8 cellular contexts compared by ENCODE assay signal in genomic region chr12:53219956-53220856, GRCh38. TPM values are rescaled to one million over a fixed set of nuclear protein-coding genes. Genes with fewer than 3 reads are reported as not detected.
DNase-seq lines count a peak whose midpoint lies in the region; ATAC-seq, FAIRE-seq and TF ChIP-seq lines count a peak whose summit lies in the region.

No MANE protein-coding gene starts in this region.

- H4K91ac ChIP-seq in neuronal stem cell (ENCODE audit: low read depth, low read length, poor library complexity): no peak overlapping the region

- H3K4me3 ChIP-seq in AG04449 (ENCODE audit: low read depth, low read length) (peak overlapping the region; percentile 95), neuronal stem cell (ENCODE audit: low read length in 2 of 2) (peak overlapping the region; percentile 44 to 75), thymus (ENCODE audit: low read length) (peak overlapping the region; percentile 70)

- H3K4ac ChIP-seq in neuronal stem cell (ENCODE audit: low read length): no peak overlapping the region

- POLR2A ChIA-PET in AG04449 (lab: Yijun Ruan, JAX): interaction anchor here (0.6 to 2.4 kb wide), 9 partner anchors 9 to 221 kb away, joined by 3 to 11 read pairs (median 4); partner anchors contain the start of genes CSAD, PFDN5 and ZNF740

- peaks cover 49% of the 10 kb centered on the region for H3K4me1 ChIP-seq in foreskin keratinocyte
- H3K4me1 ChIP-seq in neuronal stem cell (ENCODE audit: control insufficient read depth in 2 of 2, insufficient read depth in 1 of 2, low read depth in 1 of 2, low read length in 2 of 2): peaks cover 51 to 52% of the 10 kb centered on the region in 2 donors
- peaks cover 14% of the 10 kb centered on the region for H3K4me1 ChIP-seq in thymus (ENCODE audit: control insufficient read depth, insufficient read depth, low read length)

- no peak overlapping the region for H2BK12ac ChIP-seq in neuronal stem cell (ENCODE audit: low read length)

- peak overlapping the region; percentile 89 for H3K23ac ChIP-seq in neuronal stem cell (ENCODE audit: low read depth, low read length, poor library complexity)

- H3K27me3 ChIP-seq in foreskin keratinocyte (no peaks in the 10 kb centered on the region), neuronal stem cell (ENCODE audit: control insufficient read depth in 3 of 3, insufficient read depth in 3 of 3, low read depth in 1 of 3, low read length in 3 of 3) (peaks cover 4 to 39% (median 21%) of the 10 kb centered on the region in 3 experiments), thymus (ENCODE audit: control insufficient read depth, insufficient read depth) (peaks cover 13% of the 10 kb centered on the region)

- H2BK5ac ChIP-seq in neuronal stem cell (ENCODE audit: low read length): no peak overlapping the region

- H3K9me3 ChIP-seq in neuronal stem cell (replicated peaks in 1 of 2; ENCODE audit: control insufficient read depth in 2 of 2, insufficient read depth in 1 of 2, low read depth in 1 of 2, low read length in 2 of 2) (no peaks in the 10 kb centered on the region), thymus (ENCODE audit: control insufficient read depth) (no peaks in the 10 kb centered on the region)

- H3K14ac ChIP-seq in neuronal stem cell (ENCODE audit: low read length): no peak overlapping the region

- no peaks in the 10 kb centered on the region for H3K36me3 ChIP-seq in neuronal stem cell (replicated peaks in 1 of 2; ENCODE audit: control insufficient read depth in 2 of 2, insufficient read depth in 2 of 2, low read length in 2 of 2)
- H3K36me3 ChIP-seq in thymus (ENCODE audit: control insufficient read depth, insufficient read depth): no peaks in the 10 kb centered on the region

- H3K27ac ChIP-seq in foreskin keratinocyte (no peak overlapping the region), neuronal stem cell (replicated peaks; ENCODE audit: low read length) (peak overlapping the region; percentile 27), thymus (ENCODE audit: low read depth) (peak overlapping the region; percentile 98)

- H2AK5ac ChIP-seq in neuronal stem cell (ENCODE audit: low read depth, low read length): peak overlapping the region; percentile 41

- no CpG with 5 or more reads among the region's 57 CpGs for WGBS in neuronal stem cell (ENCODE audit: extremely low coverage in 2 of 2, insufficient read length in 2 of 2, insufficient replicate concordance in 1 of 2), 2 donors
- under 1% methylated on average over 55 of the region's 57 CpGs for WGBS in thymus

- H3K79me1 ChIP-seq in neuronal stem cell (ENCODE audit: low read depth, low read length): no peaks in the 10 kb centered on the region

- CTCF ChIA-PET in AG04449 (lab: Yijun Ruan, JAX): interaction anchor here (0.6 to 24.6 kb wide), 13 partner anchors 8 to 197 kb away, joined by 3 to 659 read pairs (median 5); partner anchors contain the start of genes AAAS, ESPL1, ITGB7 and MYG1

- no peak for FAIRE-seq in RCC 7860 (lab: Jason Lieb, UNC)

- TF ChIP-seq CTCF in AG04449 (IDR thresholded peaks at IDR 0.05; ENCODE audit: insufficient read depth, low read length, missing control alignments) (no peak), foreskin keratinocyte (conservative IDR thresholded peaks at IDR 0.05) (no peak)

- no peak for DNase-seq in AG04449 (ENCODE audit: low read depth, low spot score)
- DNase-seq in RCC 7860 (ENCODE audit: low spot score): peak; percentile 22
- DNase-seq in activated gamma-delta T cell treated with anti-CD3 and anti-CD28 coated beads, Interleukin-2, amount 50 U/mL, for 16 hours (ENCODE audit: low read depth): peak; percentile 62
- peak; percentile 87 to 95 for DNase-seq in foreskin keratinocyte
- DNase-seq in neuronal stem cell (ENCODE audit: low spot score): peak; percentile 65

- peak overlapping the region; percentile 88 for H2AFZ ChIP-seq in neuronal stem cell (ENCODE audit: low read length)

- H2BK120ac ChIP-seq in neuronal stem cell (ENCODE audit: low read depth, low read length): peak overlapping the region; percentile 44

- ATAC-seq in GM18909 (IDR thresholded peaks at IDR 0.05; ENCODE audit: poor library complexity, unreplicated experiment) (peak; percentile 31), HG03280 (IDR thresholded peaks at IDR 0.05; ENCODE audit: unreplicated experiment) (peak; percentile 39), foreskin keratinocyte (peak; percentile 52)

- peak overlapping the region; percentile 91 for H3K18ac ChIP-seq in neuronal stem cell (ENCODE audit: low read length)

- no peak overlapping the region for H4K8ac ChIP-seq in neuronal stem cell (ENCODE audit: low read depth, low read length)

- peak overlapping the region; percentile 92 for H3K4me2 ChIP-seq in neuronal stem cell (ENCODE audit: insufficient read depth, low read length, poor library complexity, severe bottlenecking)

- H2BK15ac ChIP-seq in neuronal stem cell (ENCODE audit: low read length): peak overlapping the region; percentile 91

- H3K9ac ChIP-seq in neuronal stem cell (ENCODE audit: low read depth, low read length, poor library complexity): peak overlapping the region; percentile 79

RNA-seq across cellular contexts. Expression of gene RARG, which starts 11.8 kb away (rescaled TPM):
- total RNA-seq in foreskin keratinocyte: 32.8 and 33.3 TPM in 2 replicates
- polyA plus RNA-seq in foreskin keratinocyte (26.3 and 29.2 TPM in 2 replicates), thymus (8.5 TPM)
- polyA plus RNA-seq in neuronal stem cell (2013, experiment 1 of 2): 11.1 TPM
- 10.9 TPM for polyA plus RNA-seq in neuronal stem cell (2013, experiment 2 of 2)

RNA-seq across cellular contexts. Expression of gene ITGB7, which starts 13.2 kb away (rescaled TPM):
- total RNA-seq in foreskin keratinocyte: 0.14 and 0.32 TPM in 2 replicates
- polyA plus RNA-seq in foreskin keratinocyte (0.15 and 0.17 TPM in 2 replicates), thymus (9.5 TPM)
- 0.07 TPM for polyA plus RNA-seq in neuronal stem cell (2013, experiment 1 of 2)
- polyA plus RNA-seq in neuronal stem cell (2013, experiment 2 of 2): 0.03 TPM

RNA-seq across cellular contexts. Expression of gene CSAD, which starts 39.5 kb away (rescaled TPM):
- total RNA-seq in foreskin keratinocyte: 4.1 and 4.4 TPM in 2 replicates
- polyA plus RNA-seq in foreskin keratinocyte: 3.0 and 3.1 TPM in 2 replicates
- polyA plus RNA-seq in neuronal stem cell (2013, experiment 1 of 2): 14.3 TPM
- polyA plus RNA-seq in neuronal stem cell (2013, experiment 2 of 2): 14.1 TPM
- polyA plus RNA-seq in thymus: 61.7 TPM

RNA-seq across cellular contexts. Expression of gene ZNF740, which starts 39.7 kb away (rescaled TPM):
- 11.0 and 11.7 TPM in 2 replicates for total RNA-seq in foreskin keratinocyte
- polyA plus RNA-seq in foreskin keratinocyte (3.7 and 4.6 TPM in 2 replicates), thymus (10.3 TPM)
- 19.7 TPM for polyA plus RNA-seq in neuronal stem cell (2013, experiment 1 of 2)
- 19.5 TPM for polyA plus RNA-seq in neuronal stem cell (2013, experiment 2 of 2)

RNA-seq across cellular contexts. Expression of gene ESPL1, which starts 47.9 kb away (rescaled TPM):
- 15.0 and 18.7 TPM in 2 replicates for total RNA-seq in foreskin keratinocyte
- polyA plus RNA-seq in foreskin keratinocyte: 6.8 and 8.9 TPM in 2 replicates
- polyA plus RNA-seq in neuronal stem cell (2013, experiment 1 of 2): 14.2 TPM
- polyA plus RNA-seq in neuronal stem cell (2013, experiment 2 of 2): 14.1 TPM
- polyA plus RNA-seq in thymus: 1.7 TPM

Comparison
In these comparisons a context has a peak if more than half of its experiments do, and no peak if none do; other contexts are left out.
1. RNA of gene CSAD, which starts 39.5 kb away (polyA plus RNA-seq): 61.7 TPM in thymus (single experiment); 3.0 to 3.1 TPM in foreskin keratinocyte; every median in the first group is over 10 times any median in the second.
2. Peak in every context shown above with its lines, with median percentiles within 50 percentile points of each other: H3K4me3 ChIP-seq and ATAC-seq.